13 cellular contexts compared by ENCODE assay signal in genomic region chr5:129400395-129400983, GRCh38. TPM values are rescaled to one million over a fixed set of nuclear protein-coding genes. Genes with fewer than 3 reads are reported as not detected.
DNase-seq lines count a peak whose midpoint lies in the region; ATAC-seq and TF ChIP-seq lines count a peak whose summit lies in the region.
"Had no signal": no experiment of that assay in that cellular context is flagged by ENCODE, and none has a peak within 500 bp of the region (broad histone marks: within the 10 kb centered on the region; RNA-seq: fewer than 3 reads in every experiment).

No MANE protein-coding gene starts in this region.

- TF ChIP-seq CTCF in LNCAP (IDR thresholded peaks at IDR 0.05): peak; percentile 36; the same call in 1 of the 2 replicates
- peak; percentile 82 for TF ChIP-seq CTCF in chondrocyte (IDR thresholded peaks at IDR 0.05)
- peak; percentile 20 for TF ChIP-seq CTCF in neural progenitor cell (IDR thresholded peaks at IDR 0.05)

- H3K27ac Mint-ChIP-seq in chondrocyte (ENCODE audit: unreplicated experiment) (no peak overlapping the region), neural progenitor cell (no peak overlapping the region)
- no peak overlapping the region for H3K27ac Mint-ChIP-seq in activated CD4-positive, alpha-beta T cell treated with anti-CD3 and anti-CD28 coated beads, Interleukin-2, amount 10 ng/mL, durations not matched to agents 7 days and 5 days
- H3K27ac Mint-ChIP-seq: activated CD4-positive, alpha-beta memory T cell treated with anti-CD3 and anti-CD28 coated beads, Interleukin-2, amount 10 ng/mL, durations not matched to agents 7 days and 5 days had no signal

- no peaks in the 10 kb centered on the region for H3K4me1 Mint-ChIP-seq in chondrocyte (ENCODE audit: low read depth)
- H3K4me1 Mint-ChIP-seq in neural progenitor cell: peaks cover 10% of the 10 kb centered on the region
- no peaks in the 10 kb centered on the region for H3K4me1 Mint-ChIP-seq in activated CD4-positive, alpha-beta T cell treated with anti-CD3 and anti-CD28 coated beads, Interleukin-2, amount 10 ng/mL, durations not matched to agents 7 days and 5 days
- H3K4me1 Mint-ChIP-seq: activated CD4-positive, alpha-beta memory T cell treated with anti-CD3 and anti-CD28 coated beads, Interleukin-2, amount 10 ng/mL, durations not matched to agents 7 days and 5 days had no signal

- no peak for ATAC-seq in HG03442 (IDR thresholded peaks at IDR 0.05; ENCODE audit: unreplicated experiment)

- H3K36me3 Mint-ChIP-seq in chondrocyte (ENCODE audit: low read depth) (no peaks in the 10 kb centered on the region), neural progenitor cell (no peaks in the 10 kb centered on the region)
- H3K36me3 Mint-ChIP-seq in activated CD4-positive, alpha-beta T cell treated with anti-CD3 and anti-CD28 coated beads, Interleukin-2, amount 10 ng/mL, durations not matched to agents 7 days and 5 days (ENCODE audit: low read depth): no peaks in the 10 kb centered on the region

- H2AFZ ChIP-seq in neural progenitor cell (replicated peaks): no peak overlapping the region

- POLR2A ChIA-PET in activated CD4-positive, alpha-beta T cell treated with anti-CD3 and anti-CD28 coated beads, Interleukin-2, amount 10 ng/mL, durations not matched to agents 7 days and 5 days (lab: Charles Lee): no interaction called here

- no peaks in the 10 kb centered on the region for H3K36me3 ChIP-seq in neural progenitor cell

- H3K4me3 ChIP-seq in neural progenitor cell: no peak overlapping the region

- no peak overlapping the region for H3K27ac ChIP-seq in neural progenitor cell

- H3F3A ChIP-seq in neural progenitor cell (ENCODE audit: low read depth): no peaks in the 10 kb centered on the region

- no peak overlapping the region for H3K4me3 Mint-ChIP-seq in chondrocyte (ENCODE audit: unreplicated experiment)
- no peak overlapping the region for H3K4me3 Mint-ChIP-seq in neural progenitor cell
- no peak overlapping the region for H3K4me3 Mint-ChIP-seq in activated CD4-positive, alpha-beta T cell treated with anti-CD3 and anti-CD28 coated beads, Interleukin-2, amount 10 ng/mL, durations not matched to agents 7 days and 5 days
- H3K4me3 Mint-ChIP-seq: activated CD4-positive, alpha-beta memory T cell treated with anti-CD3 and anti-CD28 coated beads, Interleukin-2, amount 10 ng/mL, durations not matched to agents 7 days and 5 days had no signal

- H4K20me1 ChIP-seq in neural progenitor cell (ENCODE audit: low read depth): no peaks in the 10 kb centered on the region

- H3K27me3 Mint-ChIP-seq in chondrocyte (ENCODE audit: low read depth) (peaks cover 11% of the 10 kb centered on the region), neural progenitor cell (ENCODE audit: insufficient read depth, low read depth) (no peaks in the 10 kb centered on the region)
- no peaks in the 10 kb centered on the region for H3K27me3 Mint-ChIP-seq in activated CD4-positive, alpha-beta T cell treated with anti-CD3 and anti-CD28 coated beads, Interleukin-2, amount 10 ng/mL, durations not matched to agents 7 days and 5 days
- H3K27me3 Mint-ChIP-seq: activated CD4-positive, alpha-beta memory T cell treated with anti-CD3 and anti-CD28 coated beads, Interleukin-2, amount 10 ng/mL, durations not matched to agents 7 days and 5 days had no signal

- H3K9me3 ChIP-seq in neural progenitor cell (ENCODE audit: low read depth): no peaks in the 10 kb centered on the region

- H3K9ac ChIP-seq in neural progenitor cell: no peak overlapping the region

- peaks cover 18% of the 10 kb centered on the region for H3K4me1 ChIP-seq in neural progenitor cell

- H3K79me2 ChIP-seq in neural progenitor cell (ENCODE audit: low read depth): no peaks in the 10 kb centered on the region

- no peaks in the 10 kb centered on the region for H3K27me3 ChIP-seq in neural progenitor cell

- CTCF ChIA-PET in activated CD4-positive, alpha-beta T cell treated with anti-CD3 and anti-CD28 coated beads, Interleukin-2, amount 10 ng/mL, durations not matched to agents 7 days and 5 days (lab: Charles Lee): no interaction called here

- H3K4me2 ChIP-seq in neural progenitor cell: no peak overlapping the region

- DNase-seq in DMS53 treated with DMSO at 0.1 percent for 48 hours (lab: John Stamatoyannopoulos, UW; ENCODE audit: unreplicated experiment) (peak; percentile 28), chondrocyte (ENCODE audit: low spot score) (no peak), neural progenitor cell (ENCODE audit: low spot score) (no peak), C1 segment of cervical spinal cord (lab: John Stamatoyannopoulos, UW) (no peak)
- DNase-seq in activated CD4-positive, alpha-beta T cell treated with anti-CD3 and anti-CD28 coated beads, Interleukin-2, amount 10 ng/mL, durations not matched to agents 7 days and 5 days: no peak
- DNase-seq: activated CD4-positive, alpha-beta memory T cell treated with anti-CD3 and anti-CD28 coated beads, Interleukin-2, amount 10 ng/mL, durations not matched to agents 7 days and 5 days; aorta; NCI-H1048; SHP77; stimulated activated CD4-positive, alpha-beta T cell treated with anti-CD3 and anti-CD28 coated beads, Interleukin-2, amount 100 ng/mL, for 24 hours had no signal

- no peaks in the 10 kb centered on the region for H3K9me3 Mint-ChIP-seq in chondrocyte (ENCODE audit: low read depth)
- peaks cover 3% of the 10 kb centered on the region for H3K9me3 Mint-ChIP-seq in neural progenitor cell
- H3K9me3 Mint-ChIP-seq in activated CD4-positive, alpha-beta T cell treated with anti-CD3 and anti-CD28 coated beads, Interleukin-2, amount 10 ng/mL, durations not matched to agents 7 days and 5 days: peaks cover 3% of the 10 kb centered on the region

RNA-seq across cellular contexts. Expression of gene ADAMTS19, which starts 59.6 kb away (rescaled TPM):
- total RNA-seq in chondrocyte (0.08 to 0.12 TPM in 2 of 3 replicates, not detected in the other), neural progenitor cell (ENCODE audit: low replicate concordance) (11.1 and 23.3 TPM in 2 replicates)
- not detected for total RNA-seq in activated CD4-positive, alpha-beta T cell treated with anti-CD3 and anti-CD28 coated beads, Interleukin-2, amount 10 ng/mL, durations not matched to agents 7 days and 5 days
- total RNA-seq: activated CD4-positive, alpha-beta memory T cell treated with anti-CD3 and anti-CD28 coated beads, Interleukin-2, amount 10 ng/mL, durations not matched to agents 7 days and 5 days; myocyte had no signal

Comparison
In these comparisons a context has a peak if more than half of its experiments do, and no peak if none do; other contexts are left out.
1. CTCF ChIP-seq: peak in every context shown above with its lines; median percentile 82 in chondrocyte; 36 in LNCAP; 20 in neural progenitor cell.
2. RNA of gene ADAMTS19, which starts 59.6 kb away (total RNA-seq): 11.1 to 23.3 TPM in neural progenitor cell; 0.08 to 0.12 TPM in chondrocyte and not detected in activated CD4-positive, alpha-beta T cell treated with anti-CD3 and anti-CD28 coated beads, Interleukin-2, amount 10 ng/mL, durations not matched to agents 7 days and 5 days; every median in the first group is over 10 times any median in the second.